In the genomic region with DNA sequence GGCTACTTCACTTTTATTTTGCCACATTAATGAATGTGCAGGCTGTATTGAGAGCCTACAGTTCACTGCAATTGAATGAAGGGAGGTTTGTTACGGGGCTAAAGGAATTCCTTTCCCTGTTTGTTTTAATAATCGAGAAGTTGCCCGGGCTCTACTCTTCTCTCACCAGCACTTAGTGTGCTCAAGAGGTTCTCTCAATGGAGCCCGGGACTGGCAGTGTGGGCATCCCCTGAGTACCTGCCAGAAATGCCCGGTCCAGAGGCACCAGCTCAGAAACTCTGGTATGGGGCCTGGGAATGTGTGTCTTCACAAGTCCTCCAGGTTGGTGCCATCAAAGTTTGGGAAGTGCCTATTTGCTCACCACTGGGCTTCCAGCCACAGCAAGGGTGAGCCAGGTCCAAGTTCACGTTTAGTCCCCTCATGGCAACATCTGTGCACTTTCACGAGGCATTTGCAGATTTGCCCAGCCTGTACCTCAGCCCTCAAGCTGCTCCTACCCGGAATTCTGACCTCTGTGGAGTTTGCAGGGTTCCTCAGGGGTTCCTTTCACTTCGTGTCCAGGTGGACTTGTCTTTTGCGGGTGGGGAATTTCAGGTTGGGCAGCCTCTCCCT, we compare ENCODE assay signal across 16 cellular contexts.
A peak's percentile ranks its signal among the peaks of the same experiment; 100 is the strongest.
DNase-seq lines count a peak whose midpoint lies in the region; ATAC-seq, FAIRE-seq and TF ChIP-seq lines count a peak whose summit lies in the region.
"Had no signal": no experiment of that assay in that cellular context is flagged by ENCODE, and none has a peak within 500 bp of the region (broad histone marks: within the 10 kb centered on the region; RNA-seq: fewer than 3 reads in every experiment).

No MANE protein-coding gene starts in this region.

- H3K9me3 ChIP-seq in right atrium auricular region (no peaks in the 10 kb centered on the region), right cardiac atrium (ENCODE audit: control insufficient read depth, low read length) (no peaks in the 10 kb centered on the region), lung (ENCODE audit: control insufficient read depth in 2 of 2, insufficient read depth in 1 of 2, low read length in 1 of 2) (no peaks in the 10 kb centered on the region), pancreas (no peaks in the 10 kb centered on the region)
- H3K9me3 ChIP-seq: Caco-2 had no signal

- no peaks in the 10 kb centered on the region for H3K36me3 ChIP-seq in right atrium auricular region
- no peaks in the 10 kb centered on the region for H3K36me3 ChIP-seq in lung (ENCODE audit: control insufficient read depth in 2 of 2, insufficient read depth in 2 of 2, low read length in 2 of 2)
- no peaks in the 10 kb centered on the region for H3K36me3 ChIP-seq in pancreas

- DNase-seq in right atrium auricular region (ENCODE audit: low spot score) (peak; percentile 52), right cardiac atrium (no peak), lung (ENCODE audit: low spot score) (peak; percentile 44), pancreas (peak in 3 of 6 donors; percentile 38 to 70 (median 46)), MV-4-11 (lab: John Stamatoyannopoulos, UW) (no peak), SHP77 (lab: John Stamatoyannopoulos, UW) (no peak), OCI-M2 (lab: John Stamatoyannopoulos, UW; ENCODE audit: unreplicated experiment) (no peak)
- DNase-seq: Caco-2; CD8-positive, alpha-beta memory T cell had no signal

- H3K4me1 ChIP-seq in right atrium auricular region (no peaks in the 10 kb centered on the region), right cardiac atrium (ENCODE audit: control insufficient read depth, insufficient read depth, low read length) (no peaks in the 10 kb centered on the region), lung (ENCODE audit: control insufficient read depth in 2 of 2, insufficient read depth in 2 of 2, low read length in 2 of 2) (no peaks in the 10 kb centered on the region), pancreas (peaks cover 0 to 5% (median 2%) of the 10 kb centered on the region in 3 donors)
- H3K4me1 ChIP-seq: Caco-2 had no signal

- 86% methylated on average over 10 of the region's 10 CpGs for WGBS in right cardiac atrium
- 76 to 89% methylated on average over 10 of the region's 10 CpGs for WGBS in lung, 2 donors
- 41 to 49% methylated on average over 10 of the region's 10 CpGs for WGBS in pancreas, 2 donors

- no peak overlapping the region for H3K4me3 ChIP-seq in right atrium auricular region
- no peak overlapping the region for H3K4me3 ChIP-seq in right cardiac atrium (ENCODE audit: low read length)
- H3K4me3 ChIP-seq in lung = no peak overlapping the region
- no peak overlapping the region for H3K4me3 ChIP-seq in pancreas
- H3K4me3 ChIP-seq: GM12878 had no signal

- ATAC-seq in right cardiac atrium = no peak
- peak; percentile 10 for ATAC-seq in lung (ENCODE audit: insufficient read depth, low FRiP score)
- peak; percentile 66 to 80 (median 72) for ATAC-seq in pancreas
- no peak for ATAC-seq in GM19324 (IDR thresholded peaks at IDR 0.05; ENCODE audit: low FRiP score, unreplicated experiment)
- ATAC-seq: GM12878, HCT116 had no signal

- intact Hi-C loops in right cardiac atrium (cut with DNase I) = no loop called here
- intact Hi-C loops in pancreas (cut with DNase I) = no loop called here

- H3K27me3 ChIP-seq in right atrium auricular region (no peaks in the 10 kb centered on the region), right cardiac atrium (ENCODE audit: control insufficient read depth, insufficient read depth) (no peaks in the 10 kb centered on the region), lung (ENCODE audit: control insufficient read depth, insufficient read depth) (no peaks in the 10 kb centered on the region), pancreas (no peaks in the 10 kb centered on the region)

- H3K27ac ChIP-seq in right atrium auricular region (no peak overlapping the region), right cardiac atrium (ENCODE audit: low read length) (no peak overlapping the region), lung (ENCODE audit: low read depth in 1 of 2, low read length in 1 of 2) (no peak overlapping the region), pancreas (no peak overlapping the region)
- H3K27ac ChIP-seq: 22Rv1, HL-60 had no signal

- FAIRE-seq in pancreas (lab: Jason Lieb, UNC) = no peak
- FAIRE-seq: GM12878, GM18507, H54 had no signal

- TF ChIP-seq CTCF in right atrium auricular region (IDR thresholded peaks at IDR 0.05) = no peak
- no peak for TF ChIP-seq CTCF in lung (IDR thresholded peaks at IDR 0.05; ENCODE audit: control extremely low read depth, extremely low read depth)
- no peak for TF ChIP-seq CTCF in pancreas (IDR thresholded peaks at IDR 0.05)

Comparison
In these comparisons a context has a peak if more than half of its experiments do, and no peak if none do; other contexts are left out.
1. DNase-seq: peak in right atrium auricular region (single experiment) and lung (single experiment); none in right cardiac atrium (0 of 3), MV-4-11 (single experiment), SHP77 (0 of 2) and OCI-M2 (single experiment).
2. ATAC-seq: peak in lung (single experiment) and pancreas (4 of 4); none in right cardiac atrium (0 of 2) and GM19324 (single experiment).